In genomic region chr6:3251462-3252314, GRCh38 we compare ENCODE assay signal across 8 cellular contexts. TPM values are rescaled to one million over a fixed set of nuclear protein-coding genes. Genes with fewer than 3 reads are reported as not detected.
DNase-seq lines count a peak whose midpoint lies in the region; ATAC-seq, FAIRE-seq and TF ChIP-seq lines count a peak whose summit lies in the region.

No MANE protein-coding gene starts in this region.

- peak overlapping the region; percentile 73 for H2AFZ ChIP-seq in mammary epithelial cell (ENCODE audit: low read depth, low read length)

- FAIRE-seq in kidney (lab: Jason Lieb, UNC): no peak

- no peaks in the 10 kb centered on the region for H3K9me3 ChIP-seq in mammary epithelial cell (replicated peaks; ENCODE audit: insufficient read depth, low read length)
- H3K9me3 ChIP-seq in kidney (ENCODE audit: control insufficient read depth in 1 of 2, low read length in 2 of 2): no peaks in the 10 kb centered on the region

- H3K27me3 ChIP-seq in mammary epithelial cell (ENCODE audit: insufficient read depth, low read length): no peaks in the 10 kb centered on the region

- dilution Hi-C loops in mammary epithelial cell (cut with HindIII; ENCODE audit: low sequenced_read_pairs): no loop called here

- H3K4me1 ChIP-seq in mammary epithelial cell (ENCODE audit: insufficient read depth, low read length): peaks cover 16% of the 10 kb centered on the region
- H3K4me1 ChIP-seq in kidney (ENCODE audit: control insufficient read depth in 1 of 2, insufficient read depth in 1 of 2, low read depth in 1 of 2, low read length in 2 of 2): peaks cover 2 to 4% of the 10 kb centered on the region in 2 donors

- in situ Hi-C loops in mammary epithelial cell (cut with MboI; ENCODE audit: low sequenced_read_pairs in 2 of 2): loop anchor here in 1 of 2 donors (5.0 to 10.0 kb wide), 3 partner anchors 97 to 257 kb away; partner anchors contain the start of genes NQO2 and TUBB2A

- WGBS in mammary epithelial cell (ENCODE audit: low coverage, missing lambda C conversion rate): 32% methylated on average over 20 of the region's 20 CpGs

- TF ChIP-seq CTCF in GM12801 (IDR thresholded peaks at IDR 0.05; ENCODE audit: extremely low read depth, insufficient read length) (peak; percentile 42), WI38 (IDR thresholded peaks at IDR 0.05; ENCODE audit: low read depth, low read length) (peak; percentile 97), mammary epithelial cell (conservative IDR thresholded peaks at IDR 0.05 in 1 of 2, IDR thresholded peaks at IDR 0.05 in 1 of 2; ENCODE audit: extremely low read depth in 1 of 2, insufficient read depth in 1 of 2, low read depth in 1 of 2, low read length in 2 of 2) (peak; percentile 97 to 99), kidney (IDR thresholded peaks at IDR 0.05; ENCODE audit: borderline replicate concordance, extremely low read depth, insufficient read depth) (peak; percentile 99)

- intact Hi-C loops in mammary epithelial cell (cut with micrococcal nuclease) (loop anchor here (1.0 to 5.0 kb wide), 4 partner anchors 42 to 254 kb away; partner anchors contain the start of genes NQO2 and TUBB2A), kidney (cut with DNase I) (no loop called here)

- CTCF ChIA-PET in mammary epithelial cell (lab: Charles Lee; ENCODE audit: low non-redundant PET): interaction anchor here (1.0 to 1.2 kb wide), 2 partner anchors 14 to 43 kb away, joined by 5 to 6 read pairs; no protein-coding TSS in a partner anchor

- H3K4me2 ChIP-seq in mammary epithelial cell (ENCODE audit: insufficient read depth, low read depth, low read length): peak overlapping the region; percentile 9

- H3K9ac ChIP-seq in mammary epithelial cell (ENCODE audit: insufficient read depth, low read length) (no peak overlapping the region), kidney (ENCODE audit: low read length in 2 of 2) (no peak overlapping the region)

- H3K4me3 ChIP-seq in WI38 (ENCODE audit: low read depth, low read length) (no peak overlapping the region), mammary epithelial cell (replicated peaks in 1 of 3; ENCODE audit: insufficient read depth in 1 of 3, low read depth in 2 of 3, low read length in 3 of 3) (no peak overlapping the region), kidney (ENCODE audit: low read length in 2 of 2) (peak overlapping the region in 1 of 2 donors; percentile 16)

- peak; percentile 88 for DNase-seq in NCI-H2171 treated with DMSO at 0.1 percent for 48 hours (lab: John Stamatoyannopoulos, UW)
- peak; percentile 72 for DNase-seq in mammary epithelial cell
- DNase-seq in kidney: peak; percentile 87
- peak; percentile 53 to 70 (median 66) for DNase-seq in stimulated activated CD4-positive, alpha-beta T cell treated with anti-CD3 and anti-CD28 coated beads, Interleukin-1b, Interleukin-23, amount 100 ng/mL, for 24 hours (ENCODE audit: low read depth in 4 of 4, low spot score in 1 of 4)
- no peak for DNase-seq in cortex of kidney (lab: John Stamatoyannopoulos, UW)

- no TSS peak for BruUV-seq in mammary epithelial cell (replicated peaks; lab: Mats Ljungman, UMichigan)

- H4K20me1 ChIP-seq in mammary epithelial cell (ENCODE audit: insufficient read depth, low read length): no peaks in the 10 kb centered on the region

- no peaks in the 10 kb centered on the region for H3K79me2 ChIP-seq in mammary epithelial cell (ENCODE audit: insufficient read depth, low read length)

- ATAC-seq in HG03066 (IDR thresholded peaks at IDR 0.05; ENCODE audit: low read depth, unreplicated experiment): peak; percentile 78

- H3K27ac ChIP-seq in mammary epithelial cell (ENCODE audit: insufficient read depth, low read depth, low read length) (no peak overlapping the region), kidney (ENCODE audit: low read depth in 2 of 2, low read length in 2 of 2) (no peak overlapping the region)

- H3K36me3 ChIP-seq in mammary epithelial cell (ENCODE audit: insufficient read depth, low read length) (no peaks in the 10 kb centered on the region), kidney (ENCODE audit: control insufficient read depth in 1 of 2, insufficient read depth in 2 of 2, low read length in 2 of 2) (no peaks in the 10 kb centered on the region)

RNA-seq across cellular contexts. Expression of gene PSMG4, which starts 7.1 kb away (rescaled TPM):
- total RNA-seq in mammary epithelial cell: 10 to 100 TPM; 14.3 to 29.9 TPM
- polyA plus RNA-seq in mammary epithelial cell: 26.1 TPM
- polyA minus RNA-seq in mammary epithelial cell: 6.7 TPM
- 24.9 TPM for total RNA-seq in kidney
- 36.8 TPM for polyA plus RNA-seq in kidney (ENCODE audit: insufficient read depth, low read depth, low replicate concordance)

RNA-seq across cellular contexts. Expression of gene TUBB2B, which starts 24.2 kb away (rescaled TPM):
- total RNA-seq in mammary epithelial cell (10 to 100 TPM in 1 of 2 donors, 1 to 10 TPM in 1; 3.1 to 31.8 TPM), kidney (34.2 TPM)
- polyA plus RNA-seq in mammary epithelial cell (5.7 TPM), kidney (ENCODE audit: insufficient read depth, low read depth, low replicate concordance) (46.1 TPM)
- 3.5 TPM for polyA minus RNA-seq in mammary epithelial cell

Comparison
In these comparisons a context has a peak if more than half of its experiments do, and no peak if none do; other contexts are left out.
1. CTCF ChIP-seq: peak in every context shown above with its lines; median percentile 99 in kidney; 98 in mammary epithelial cell; 97 in WI38; 42 in GM12801.